Comparison of ENCODE assay signal across 8 cellular contexts in the genomic region with DNA sequence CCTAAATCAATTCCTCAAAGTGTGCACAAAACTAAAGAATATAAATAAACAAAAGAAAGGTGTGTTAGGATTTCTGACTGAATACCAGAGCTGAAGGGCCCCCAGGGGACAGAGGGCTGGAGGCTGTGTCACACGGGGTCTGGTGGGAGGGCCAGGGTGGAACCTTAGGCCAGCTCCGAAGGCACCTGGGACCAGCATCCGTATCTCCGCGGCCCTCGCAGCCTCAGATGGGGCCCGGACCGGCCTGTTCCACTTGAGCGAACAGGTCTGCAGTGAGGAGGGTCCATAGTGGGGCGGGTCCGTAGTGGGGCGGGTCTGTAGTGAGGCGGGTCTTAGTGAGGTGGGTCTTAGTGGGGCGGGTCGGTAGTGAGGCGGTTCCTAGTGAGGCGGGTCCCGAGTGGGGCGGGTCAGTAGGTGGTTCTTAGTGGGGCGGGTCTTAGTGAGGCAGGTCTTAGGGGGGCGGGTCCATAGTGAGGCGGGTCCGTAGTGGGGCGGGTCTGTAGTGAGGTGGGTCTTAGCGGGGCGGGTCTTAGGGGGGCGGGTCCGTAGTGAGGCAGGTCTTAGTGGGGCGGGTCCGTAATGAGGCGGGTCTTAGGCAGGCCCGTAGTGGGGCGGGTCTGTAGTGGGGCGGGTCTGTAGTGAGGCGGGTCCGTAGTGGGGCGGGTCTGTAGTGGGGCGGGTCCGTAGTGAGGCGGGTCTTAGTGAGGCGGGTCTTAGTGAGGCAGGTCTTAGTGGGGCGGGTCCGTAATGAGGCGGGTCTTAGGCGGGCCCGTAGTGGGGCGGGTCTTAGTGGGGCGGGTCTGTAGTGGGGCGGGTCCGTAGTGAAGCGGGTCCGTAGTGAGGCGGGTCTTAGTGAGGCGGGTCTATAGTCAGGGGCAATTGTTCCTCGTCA. TPM values are rescaled to one million over a fixed set of nuclear protein-coding genes. Genes with fewer than 3 reads are reported as not detected.
A peak's percentile ranks its signal among the peaks of the same experiment; 100 is the strongest.
DNase-seq lines count a peak whose midpoint lies in the region; ATAC-seq and TF ChIP-seq lines count a peak whose summit lies in the region.

No MANE protein-coding gene starts in this region.

- peaks cover 0 to 25% (median 0%) of the 10 kb centered on the region in 11 experiments; a peak in 4 of 22 replicates for H3K27me3 ChIP-seq in BLaER1 treated with 17β-estradiol and CSF1 and Interleukin-3, amounts not matched to agents 10 nM and 100 nM
- no peaks in the 10 kb centered on the region for H3K27me3 ChIP-seq in right lobe of liver

- H3K4me3 ChIP-seq in BLaER1 treated with 17β-estradiol and CSF1 and Interleukin-3, amounts not matched to agents 10 nM and 100 nM: peak overlapping the region in 3 of 10 experiments; percentile 10 to 49 (median 25); a peak in 2 of 20 replicates
- no peak overlapping the region for H3K4me3 ChIP-seq in right lobe of liver

- CTCF ChIA-PET in HEK293T (lab: Yijun Ruan, JAX): interaction anchor here (0.9 kb wide), 1 partner anchor 66 kb away, joined by 3 read pairs; no protein-coding TSS in a partner anchor

- no peak for TF ChIP-seq CTCF in brain (conservative IDR thresholded peaks at IDR 0.05)
- no peak for TF ChIP-seq CTCF in right lobe of liver (IDR thresholded peaks at IDR 0.05)
- no peak for TF ChIP-seq CTCF in GM13977 (IDR thresholded peaks at IDR 0.05; ENCODE audit: extremely low read depth, insufficient read depth, missing control alignments)

- peak overlapping the region in 4 of 5 experiments; percentile 49 to 90 (median 63) for H3K27ac Mint-ChIP-seq in brain

- H3K9me3 Mint-ChIP-seq in brain: no peaks in the 10 kb centered on the region

- peak overlapping the region in 10 of 11 experiments; percentile 9 to 92 (median 46); a peak in 17 of 22 replicates for H3K27ac ChIP-seq in BLaER1 treated with 17β-estradiol and CSF1 and Interleukin-3, amounts not matched to agents 10 nM and 100 nM
- no peak overlapping the region for H3K27ac ChIP-seq in right lobe of liver

- peaks cover 3% of the 10 kb centered on the region for H3K27me3 Mint-ChIP-seq in brain

- H4K20me1 ChIP-seq in BLaER1 treated with 17β-estradiol and CSF1 and Interleukin-3, amounts not matched to agents 10 nM and 100 nM: peaks cover 0 to 85% (median 61%) of the 10 kb centered on the region in 11 experiments; a peak in 18 of 22 replicates

- H3K9me3 ChIP-seq in BLaER1 treated with 17β-estradiol and CSF1 and Interleukin-3, amounts not matched to agents 10 nM and 100 nM (replicated peaks in 1 of 11): no peaks in the 10 kb centered on the region
- H3K9me3 ChIP-seq in right lobe of liver: no peaks in the 10 kb centered on the region

- DNase-seq in HEK293T (ENCODE audit: extremely low spot score) (peak; percentile 74), right lobe of liver (peak in 1 of 3 donors; percentile 59), GM13977 (ENCODE audit: low spot score) (no peak), HK-2 (ENCODE audit: unreplicated experiment) (no peak), RKO (ENCODE audit: low spot score) (no peak)

- no peak for TF ChIP-seq POLR2A in right lobe of liver (IDR thresholded peaks at IDR 0.05)

- ATAC-seq in right lobe of liver: peak in 3 of 4 donors; percentile 9 to 22 (median 22)
- no peak for ATAC-seq in GM19452 (IDR thresholded peaks at IDR 0.05; ENCODE audit: unreplicated experiment)

- in situ Hi-C loops in GM13977 (cut with MboI; ENCODE audit: low pct_unique_long_range_greater_than_20kb, low sequenced_read_pairs, unreplicated experiment): loop anchor here (10.0 kb wide), 1 partner anchor 65 kb away; no protein-coding TSS in a partner anchor

- H3K4me1 Mint-ChIP-seq in brain: peaks cover 52% of the 10 kb centered on the region

- H3K9ac ChIP-seq in BLaER1 treated with 17β-estradiol and CSF1 and Interleukin-3, amounts not matched to agents 10 nM and 100 nM: peak overlapping the region in 8 of 11 experiments; percentile 2 to 66 (median 44); a peak in 13 of 22 replicates

- 51% methylated on average over 39 of the region's 55 CpGs for WGBS in right lobe of liver (ENCODE audit: insufficient coverage, low coverage, low lambda C conversion rate, missing lambda C conversion rate)

- POLR2A ChIA-PET in HEK293T (lab: Yijun Ruan, JAX): interaction anchor here (1.0 to 1.2 kb wide), 2 partner anchors 15 to 84 kb away, joined by 3 to 5 read pairs; partner anchors contain the start of genes COX19 and GPR146

- peaks cover 80 to 96% (median 93%) of the 10 kb centered on the region in 10 experiments for H3K4me1 ChIP-seq in BLaER1 treated with 17β-estradiol and CSF1 and Interleukin-3, amounts not matched to agents 10 nM and 100 nM
- H3K4me1 ChIP-seq in right lobe of liver: peaks cover 0 to 17% (median 5%) of the 10 kb centered on the region in 4 donors

- intact Hi-C loops in right lobe of liver (cut with DNase I): loop anchor here (5.0 kb wide), 1 partner anchor 62 kb away; no protein-coding TSS in a partner anchor

- H3K4me2 ChIP-seq in BLaER1 treated with 17β-estradiol and CSF1 and Interleukin-3, amounts not matched to agents 10 nM and 100 nM: peak overlapping the region; percentile 72 to 100 (median 100)

- H3K36me3 Mint-ChIP-seq in brain: peaks cover 3% of the 10 kb centered on the region

- H3K36me3 ChIP-seq in BLaER1 treated with 17β-estradiol and CSF1 and Interleukin-3, amounts not matched to agents 10 nM and 100 nM: peaks cover 0 to 15% (median 10%) of the 10 kb centered on the region in 11 experiments; a peak in 14 of 22 replicates
- no peaks in the 10 kb centered on the region for H3K36me3 ChIP-seq in right lobe of liver

- peak overlapping the region in 1 of 5 experiments; percentile 36 for H3K4me3 Mint-ChIP-seq in brain

TF ChIP-seq in HEK293T, 16 proteins besides CTCF, POLR2A, EP300 and RAD21:
- TF ChIP-seq SP1 (IDR thresholded peaks at IDR 0.05) (no peak), FOXA1 (IDR thresholded peaks at IDR 0.05) (no peak), LEF1 (IDR thresholded peaks at IDR 0.05; ENCODE audit: borderline replicate concordance) (no peak), BHLHE40 (IDR thresholded peaks at IDR 0.05; ENCODE audit: borderline replicate concordance) (no peak), CTBP1 (IDR thresholded peaks at IDR 0.05; ENCODE audit: borderline replicate concordance) (no peak), NFRKB (IDR thresholded peaks at IDR 0.05) (no peak), FOXM1 (IDR thresholded peaks at IDR 0.05; ENCODE audit: borderline replicate concordance) (no peak), ZNF384 (IDR thresholded peaks at IDR 0.05) (no peak), FOXK2 (IDR thresholded peaks at IDR 0.05) (no peak), ARNT (IDR thresholded peaks at IDR 0.05) (no peak), TARDBP (IDR thresholded peaks at IDR 0.05) (no peak)
- TF ChIP-seq, protein P1, sequence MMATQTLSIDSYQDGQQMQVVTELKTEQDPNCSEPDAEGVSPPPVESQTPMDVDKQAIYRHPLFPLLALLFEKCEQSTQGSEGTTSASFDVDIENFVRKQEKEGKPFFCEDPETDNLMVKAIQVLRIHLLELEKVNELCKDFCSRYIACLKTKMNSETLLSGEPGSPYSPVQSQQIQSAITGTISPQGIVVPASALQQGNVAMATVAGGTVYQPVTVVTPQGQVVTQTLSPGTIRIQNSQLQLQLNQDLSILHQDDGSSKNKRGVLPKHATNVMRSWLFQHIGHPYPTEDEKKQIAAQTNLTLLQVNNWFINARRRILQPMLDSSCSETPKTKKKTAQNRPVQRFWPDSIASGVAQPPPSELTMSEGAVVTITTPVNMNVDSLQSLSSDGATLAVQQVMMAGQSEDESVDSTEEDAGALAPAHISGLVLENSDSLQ (IDR thresholded peaks at IDR 0.05): no peak

RNA-seq across cellular contexts. Expression of gene GPR146, which starts 15.1 kb away (rescaled TPM):
- 10.5 TPM for polyA plus RNA-seq in brain (ENCODE audit: insufficient read depth, low read depth, low replicate concordance)
- 10 to 100 TPM; 13.3 to 45.3 (median 22.8) TPM for total RNA-seq in right lobe of liver

RNA-seq across cellular contexts. Expression of gene GPER1, which starts 28.5 kb away (rescaled TPM):
- 10.9 TPM for polyA plus RNA-seq in brain (ENCODE audit: insufficient read depth, low read depth, low replicate concordance)
- total RNA-seq in right lobe of liver: 10 to 100 TPM in 4 of 6 experiments, 1 to 10 TPM in 2; 7.0 to 26.4 (median 11.9) TPM

Comparison
In these comparisons a context has a peak if more than half of its experiments do, and no peak if none do; other contexts are left out.
1. H3K27ac ChIP-seq: peak in BLaER1 treated with 17β-estradiol and CSF1 and Interleukin-3, amounts not matched to agents 10 nM and 100 nM (10 of 11); none in right lobe of liver (0 of 3).